Comparison of ENCODE assay signal across 10 cellular contexts in the genomic region with DNA sequence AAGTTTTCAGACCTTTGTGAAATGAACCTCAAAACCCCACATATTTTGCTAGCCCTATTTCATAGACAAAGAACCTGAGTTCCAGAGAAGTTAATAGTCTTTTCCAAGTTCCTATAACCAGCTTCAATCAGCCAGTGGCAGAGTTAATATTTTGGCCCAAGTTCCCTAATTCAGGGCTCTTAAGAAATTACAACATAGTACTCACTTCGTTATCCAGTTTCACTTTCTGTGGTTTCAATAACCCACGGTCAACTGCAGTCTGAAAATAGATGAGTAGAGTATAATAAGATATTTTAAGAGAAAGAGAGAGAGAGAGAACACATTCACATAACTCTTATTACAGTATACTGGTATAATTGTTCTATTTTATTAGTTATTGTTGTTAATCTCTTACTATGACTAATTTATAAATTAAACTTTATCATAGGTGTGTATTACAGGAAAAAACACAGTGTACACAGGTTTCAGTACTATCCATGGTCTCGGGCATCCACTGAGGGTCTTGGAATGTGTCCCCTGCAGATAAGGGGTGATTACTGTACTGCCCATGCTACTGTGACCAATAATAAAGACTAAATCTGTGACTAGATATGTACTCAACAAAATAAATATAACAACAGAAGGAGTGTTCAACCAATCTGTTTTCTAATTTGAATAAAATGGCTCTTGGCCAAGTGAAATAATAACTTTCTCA. TPM values are rescaled to one million over a fixed set of nuclear protein-coding genes. Genes with fewer than 3 reads are reported as not detected.
DNase-seq lines count a peak whose midpoint lies in the region; ATAC-seq and TF ChIP-seq lines count a peak whose summit lies in the region.
"Had no signal": no experiment of that assay in that cellular context is flagged by ENCODE, and none has a peak within 500 bp of the region (broad histone marks: within the 10 kb centered on the region; RNA-seq: fewer than 3 reads in every experiment).

No MANE protein-coding gene starts in this region.

- TF ChIP-seq EP300 in gastroesophageal sphincter (IDR thresholded peaks at IDR 0.05) (no peak), tibial nerve (IDR thresholded peaks at IDR 0.05) (no peak)

- peaks cover 0 to 22% (median 3%) of the 10 kb centered on the region in 3 donors for H3K4me1 ChIP-seq in gastroesophageal sphincter
- peaks cover 0 to 30% (median 7%) of the 10 kb centered on the region in 4 donors for H3K4me1 ChIP-seq in tibial nerve

- DNase-seq in OCI-M1 (lab: John Stamatoyannopoulos, UW), result peak; percentile 86
- DNase-seq in tibial nerve (ENCODE audit: low spot score in 2 of 2), result no peak
- DNase-seq in OCI-M2 (lab: John Stamatoyannopoulos, UW; ENCODE audit: unreplicated experiment), result no peak
- DNase-seq in SW 1271 (lab: John Stamatoyannopoulos, UW), result no peak
- DNase-seq in HuH-7 (ENCODE audit: low spot score), result no peak

- ATAC-seq in GM18867 (IDR thresholded peaks at IDR 0.05; ENCODE audit: unreplicated experiment) (peak; percentile 84), HG02852 (IDR thresholded peaks at IDR 0.05; ENCODE audit: unreplicated experiment) (peak; percentile 84), gastroesophageal sphincter (peak; percentile 61)

- H3K36me3 ChIP-seq in gastroesophageal sphincter (no peaks in the 10 kb centered on the region), tibial nerve (no peaks in the 10 kb centered on the region)

- H3K9me3 ChIP-seq in gastroesophageal sphincter, result no peaks in the 10 kb centered on the region
- no peaks in the 10 kb centered on the region for H3K9me3 ChIP-seq in tibial nerve

- WGBS in gastroesophageal sphincter (ENCODE audit: low coverage in 1 of 2), 2 donors, result 19 to 29% methylated on average over 3 of the region's 3 CpGs
- WGBS in tibial nerve, 2 donors, result 15 to 19% methylated on average over 3 of the region's 3 CpGs

- peak overlapping the region; percentile 15 to 24 for H3K4me3 ChIP-seq in gastroesophageal sphincter
- peak overlapping the region in 3 of 4 donors; percentile 10 to 30 (median 17) for H3K4me3 ChIP-seq in tibial nerve

- H3K27ac ChIP-seq in gastroesophageal sphincter (peak overlapping the region in 3 of 4 donors; percentile 1 to 53 (median 36)), tibial nerve (peak overlapping the region; percentile 43 to 77 (median 58))

- TF ChIP-seq CTCF in gastroesophageal sphincter (IDR thresholded peaks at IDR 0.05) (no peak), tibial nerve (IDR thresholded peaks at IDR 0.05) (no peak)

- TF ChIP-seq POLR2A in gastroesophageal sphincter (IDR thresholded peaks at IDR 0.05), result no peak
- TF ChIP-seq POLR2A in tibial nerve (IDR thresholded peaks at IDR 0.05), result no peak

- H3K27me3 ChIP-seq in gastroesophageal sphincter (no peaks in the 10 kb centered on the region), tibial nerve (no peaks in the 10 kb centered on the region)

RNA-seq across cellular contexts. Expression of a gene that starts 9.3 kb away (rescaled TPM):
- total RNA-seq in gastroesophageal sphincter, result 10 to 100 TPM; 16.6 to 38.9 (median 32.8) TPM
- 10 to 100 TPM; 16.1 to 52.0 (median 24.3) TPM for total RNA-seq in tibial nerve
- total RNA-seq: pulmonary artery endothelial cell; T-helper 2 cell treated with Interferon-gamma antibody and Interleukin-4, amounts not matched to agents 100 ng/mL and 5 ng/mL, for 36 hours had no signal

RNA-seq across cellular contexts. Expression of a gene that starts 30.9 kb away (rescaled TPM):
- total RNA-seq in gastroesophageal sphincter (under 1 TPM in 1 of 4 donors, not detected in 3; 0.15 TPM), tibial nerve (not detected)
- total RNA-seq: pulmonary artery endothelial cell; T-helper 2 cell treated with Interferon-gamma antibody and Interleukin-4, amounts not matched to agents 100 ng/mL and 5 ng/mL, for 36 hours had no signal
